Comparison of ENCODE assay signal across 9 cellular contexts in the genomic region with DNA sequence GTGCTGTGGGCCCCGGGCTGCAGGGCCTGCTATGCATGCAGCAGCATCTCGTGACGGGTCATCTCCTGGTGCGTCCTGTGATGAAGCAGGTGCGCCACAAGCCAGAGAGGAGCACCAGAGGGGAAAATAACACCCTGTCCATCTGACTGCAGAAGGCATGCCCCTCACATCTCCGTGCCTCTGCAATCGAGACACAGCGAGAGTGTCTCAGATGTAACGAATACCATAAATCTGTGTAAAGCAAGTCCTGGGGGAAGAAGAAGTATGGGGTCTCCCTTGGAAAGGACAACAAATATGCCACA.
A peak's percentile ranks its signal among the peaks of the same experiment; 100 is the strongest.
DNase-seq lines count a peak whose midpoint lies in the region; ATAC-seq and TF ChIP-seq lines count a peak whose summit lies in the region.
"Had no signal": no experiment of that assay in that cellular context is flagged by ENCODE, and none has a peak within 500 bp of the region (broad histone marks: within the 10 kb centered on the region; RNA-seq: fewer than 3 reads in every experiment).

No MANE protein-coding gene starts in this region.

- no peaks in the 10 kb centered on the region for H4K20me1 ChIP-seq in PC-3 (ENCODE audit: low read length)

- no TSS peak for BruUV-seq in PC-3 (replicated peaks; lab: Mats Ljungman, UMichigan)

- H3K9me2 ChIP-seq in PC-3 (replicated peaks; ENCODE audit: low read length), result no peaks in the 10 kb centered on the region

- peak overlapping the region; percentile 87 for H3K4me3 Mint-ChIP-seq in T-helper 2 cell treated with Interferon-gamma antibody and Interleukin-4, amounts not matched to agents 5 μg/mL and 100 μg/mL, for 36 hours
- H3K4me3 Mint-ChIP-seq in endothelial cell (ENCODE audit: unreplicated experiment), result no peak overlapping the region

- TF ChIP-seq CTCF in PC-3 (conservative IDR thresholded peaks at IDR 0.05; ENCODE audit: low read depth, low read length) (no peak), endothelial cell (IDR thresholded peaks at IDR 0.05; ENCODE audit: unreplicated experiment) (no peak)

- peak overlapping the region; percentile 62 for H3K4me3 ChIP-seq in PC-3 (ENCODE audit: low read length)
- H3K4me3 ChIP-seq in skin epidermis, result peak overlapping the region in 3 of 7 experiments; percentile 6 to 26 (median 14)
- H3K4me3 ChIP-seq: tibial artery had no signal

- H3K79me2 ChIP-seq in PC-3 (ENCODE audit: low read length), result no peaks in the 10 kb centered on the region

- intact Hi-C loops in PC-3 (cut with micrococcal nuclease), result loop anchor here (1.0 to 2.0 kb wide), 3 partner anchors 121 to 175 kb away; no protein-coding TSS in a partner anchor

- peaks cover 23% of the 10 kb centered on the region for H3K4me1 Mint-ChIP-seq in T-helper 2 cell treated with Interferon-gamma antibody and Interleukin-4, amounts not matched to agents 5 μg/mL and 100 μg/mL, for 36 hours (ENCODE audit: low read depth)
- H3K4me1 Mint-ChIP-seq in endothelial cell (ENCODE audit: unreplicated experiment), result peaks cover 33% of the 10 kb centered on the region

- peaks cover 6% of the 10 kb centered on the region for H3F3A ChIP-seq in PC-3 (ENCODE audit: low read length, unreplicated experiment)

- peaks cover 10% of the 10 kb centered on the region for H3K9me3 Mint-ChIP-seq in T-helper 2 cell treated with Interferon-gamma antibody and Interleukin-4, amounts not matched to agents 5 μg/mL and 100 μg/mL, for 36 hours
- no peaks in the 10 kb centered on the region for H3K9me3 Mint-ChIP-seq in endothelial cell (ENCODE audit: unreplicated experiment)

- no peak for ATAC-seq in PC-3

- peaks cover 19% of the 10 kb centered on the region for H3K36me3 Mint-ChIP-seq in T-helper 2 cell treated with Interferon-gamma antibody and Interleukin-4, amounts not matched to agents 5 μg/mL and 100 μg/mL, for 36 hours (ENCODE audit: low read depth)
- peaks cover 5% of the 10 kb centered on the region for H3K36me3 Mint-ChIP-seq in endothelial cell (ENCODE audit: low read depth, unreplicated experiment)

- peak overlapping the region; percentile 71 for H2AFZ ChIP-seq in PC-3 (ENCODE audit: low read length)

- H3K27me3 Mint-ChIP-seq in T-helper 2 cell treated with Interferon-gamma antibody and Interleukin-4, amounts not matched to agents 5 μg/mL and 100 μg/mL, for 36 hours (ENCODE audit: low read depth), result no peaks in the 10 kb centered on the region
- peaks cover 13% of the 10 kb centered on the region for H3K27me3 Mint-ChIP-seq in endothelial cell (ENCODE audit: unreplicated experiment)

- peak overlapping the region; percentile 91 for H3K4me2 ChIP-seq in PC-3 (ENCODE audit: low read length)

- H3K36me3 ChIP-seq in PC-3 (ENCODE audit: low read depth, low read length), result no peaks in the 10 kb centered on the region
- H3K36me3 ChIP-seq: tibial artery had no signal

- H3K9me3 ChIP-seq in PC-3 (ENCODE audit: low read length), result no peaks in the 10 kb centered on the region

- POLR2A ChIA-PET in PC-3 (lab: Charles Lee; ENCODE audit: unreplicated experiment), result no interaction called here

- peaks cover 26% of the 10 kb centered on the region for H3K4me1 ChIP-seq in PC-3 (ENCODE audit: insufficient read depth, low read length)
- H3K4me1 ChIP-seq: tibial artery had no signal

- H3K9ac ChIP-seq in PC-3 (ENCODE audit: low read length), result peak overlapping the region; percentile 58

- CTCF ChIA-PET in PC-3 (lab: Charles Lee), result no interaction called here

- H3K27ac Mint-ChIP-seq in T-helper 2 cell treated with Interferon-gamma antibody and Interleukin-4, amounts not matched to agents 5 μg/mL and 100 μg/mL, for 36 hours, result peak overlapping the region; percentile 99
- H3K27ac Mint-ChIP-seq in endothelial cell (ENCODE audit: unreplicated experiment), result peak overlapping the region; percentile 99

- H3K27ac ChIP-seq in PC-3 (ENCODE audit: low read length) (peak overlapping the region; percentile 87), skin epidermis (peak overlapping the region in 18 of 21 experiments; percentile 19 to 89 (median 76))
- H3K27ac ChIP-seq: tibial artery had no signal

- H3K27me3 ChIP-seq in PC-3 (ENCODE audit: low read length), result no peaks in the 10 kb centered on the region
- H3K27me3 ChIP-seq: tibial artery had no signal

- DNase-seq in T-helper 2 cell treated with Interferon-gamma antibody and Interleukin-4, amounts not matched to agents 5 μg/mL and 100 μg/mL, for 36 hours (ENCODE audit: low spot score), result no peak
- DNase-seq in T-helper 2 cell (no peak), PC-3 (no peak), endothelial cell (ENCODE audit: low spot score) (no peak), RKO (ENCODE audit: low spot score) (no peak), NCI-H2029 treated with DMSO at 0.1 percent for 48 hours (lab: John Stamatoyannopoulos, UW) (no peak), NCI-H69 (lab: John Stamatoyannopoulos, UW) (no peak)
